8 cellular contexts compared by ENCODE assay signal in genomic region chr14:105474478-105475268, GRCh38. TPM values are rescaled to one million over a fixed set of nuclear protein-coding genes. Genes with fewer than 3 reads are reported as not detected.
DNase-seq lines count a peak whose midpoint lies in the region; ATAC-seq and TF ChIP-seq lines count a peak whose summit lies in the region.

TSS of gene CRIP2 (plus strand) at chr14:105474821. CDS start at chr14:105474863, 42 bp downstream.

- H3K27ac ChIP-seq in AG04450 (ENCODE audit: low read depth, low read length) (no peak within 1 kb of the TSS), PC-3 (ENCODE audit: low read length) (peak within 1 kb of the TSS; percentile 69), caudate nucleus (ENCODE audit: low read depth, low read length) (peak within 1 kb of the TSS; percentile 95), smooth muscle cell (ENCODE audit: low read depth) (peak within 1 kb of the TSS; percentile 38)

- no peaks in the 10 kb centered on the region for H3K9me2 ChIP-seq in PC-3 (replicated peaks; ENCODE audit: low read length)

- H3K4me2 ChIP-seq in PC-3 (ENCODE audit: low read length) (peak within 1 kb of the TSS; percentile 99), smooth muscle cell (peak within 1 kb of the TSS; percentile 96)

- CTCF ChIA-PET in AG04450 (lab: Charles Lee) (no interaction called here), PC-3 (lab: Charles Lee) (no interaction called here)

- H4K20me1 ChIP-seq in PC-3 (ENCODE audit: low read length) (no peaks in the 10 kb centered on the region), smooth muscle cell (ENCODE audit: low read depth) (peaks cover 6% of the 10 kb centered on the region)

- WGBS in smooth muscle cell (ENCODE audit: low lambda C conversion rate): 2% methylated on average over 63 of the region's 118 CpGs

- H3K4me3 ChIP-seq in AG04450 (ENCODE audit: low read depth, low read length) (peak within 1 kb of the TSS; percentile 70), PC-3 (ENCODE audit: low read length) (peak within 1 kb of the TSS; percentile 82), smooth muscle cell (peak within 1 kb of the TSS; percentile 68)

- H3K4me1 ChIP-seq in PC-3 (ENCODE audit: insufficient read depth, low read length) (peaks cover 37% of the 10 kb centered on the region), smooth muscle cell (ENCODE audit: low read depth) (peaks cover 12% of the 10 kb centered on the region)

- intact Hi-C loops in PC-3 (cut with micrococcal nuclease): loop anchor here (2.0 kb wide), 1 partner anchor 44 kb away; no protein-coding TSS in a partner anchor

- peak; percentile 19 for ATAC-seq in PC-3
- ATAC-seq in GM19463 (IDR thresholded peaks at IDR 0.05; ENCODE audit: unreplicated experiment): no peak

- H3K27me3 ChIP-seq in AG04450 (ENCODE audit: control insufficient read depth, insufficient read depth, low read length) (no peaks in the 10 kb centered on the region), PC-3 (ENCODE audit: low read length) (no peaks in the 10 kb centered on the region), smooth muscle cell (ENCODE audit: low read depth) (peaks cover 22% of the 10 kb centered on the region)

- H3K79me2 ChIP-seq in PC-3 (ENCODE audit: low read length) (peaks cover 8% of the 10 kb centered on the region), smooth muscle cell (ENCODE audit: low read depth) (no peaks in the 10 kb centered on the region)

- H3K9me3 ChIP-seq in AG04450 (ENCODE audit: control insufficient read depth, insufficient read depth, low read length) (no peaks in the 10 kb centered on the region; the same call in 1 of the 2 replicates), PC-3 (ENCODE audit: low read length) (no peaks in the 10 kb centered on the region), smooth muscle cell (replicated peaks; ENCODE audit: low read depth) (no peaks in the 10 kb centered on the region)

- TF ChIP-seq CTCF in AG04450 (IDR thresholded peaks at IDR 0.05; ENCODE audit: low read depth, low read length): no peak
- TF ChIP-seq CTCF in PC-3 (conservative IDR thresholded peaks at IDR 0.05; ENCODE audit: low read depth, low read length): no peak
- no peak for TF ChIP-seq CTCF in smooth muscle cell (IDR thresholded peaks at IDR 0.05; ENCODE audit: borderline replicate concordance, insufficient read depth, poor library complexity, severe bottlenecking)

- H3K36me3 ChIP-seq in PC-3 (ENCODE audit: low read depth, low read length) (no peaks in the 10 kb centered on the region), smooth muscle cell (ENCODE audit: low read depth) (no peaks in the 10 kb centered on the region)

- peak within 1 kb of the TSS; percentile 66 for H3K9ac ChIP-seq in PC-3 (ENCODE audit: low read length)
- peak within 1 kb of the TSS; percentile 91 for H3K9ac ChIP-seq in smooth muscle cell (ENCODE audit: low read depth)

- peak within 1 kb of the TSS; percentile 80 for H2AFZ ChIP-seq in PC-3 (ENCODE audit: low read length)
- no peak within 1 kb of the TSS for H2AFZ ChIP-seq in smooth muscle cell (ENCODE audit: low read depth)

- no peaks in the 10 kb centered on the region for H3F3A ChIP-seq in PC-3 (ENCODE audit: low read length, unreplicated experiment)
- no peaks in the 10 kb centered on the region for H3F3A ChIP-seq in smooth muscle cell (ENCODE audit: low read depth)

- DNase-seq in AG04450 (ENCODE audit: low read depth, low spot score) (no peak), GM19238 (ENCODE audit: insufficient read length, low spot score) (peak; percentile 72), PC-3 (peak; percentile 50), caudate nucleus (lab: John Stamatoyannopoulos, UW) (peak in 7 of 61 donors; percentile 23 to 60 (median 49)), iris pigment epithelial cell (ENCODE audit: low read depth) (peak; percentile 40), smooth muscle cell (lab: John Stamatoyannopoulos, UW; ENCODE audit: unreplicated experiment) (no peak), GF-D8 (lab: John Stamatoyannopoulos, UW) (no peak)

- POLR2A ChIA-PET in AG04450 (lab: Yijun Ruan, JAX): no interaction called here
- POLR2A ChIA-PET in PC-3 (lab: Charles Lee; ENCODE audit: unreplicated experiment): interaction anchor here (0.6 kb wide), 2 partner anchors 15 to 37 kb away, joined by 3 to 4 read pairs; no protein-coding TSS in a partner anchor

- BruUV-seq in PC-3 (replicated peaks; lab: Mats Ljungman, UMichigan): no TSS peak

RNA-seq across cellular contexts. Expression of gene CRIP2, which starts in this region (rescaled TPM):
- 28.2 and 43.8 TPM in 2 replicates for polyA plus RNA-seq in AG04450 (2011; rRNA removed)
- 6.6 and 9.3 TPM in 2 replicates for polyA minus RNA-seq in AG04450 (2011; rRNA and poly(A)+ RNA removed)
- total RNA-seq in PC-3 (2014; rRNA removed): 100 and 109 TPM in 2 replicates
- 7.6 and 14.1 TPM in 2 replicates for total RNA-seq in smooth muscle cell
- 38.1 and 45.7 TPM in 2 replicates for polyA plus RNA-seq in smooth muscle cell

Comparison
In these comparisons a context has a peak if more than half of its experiments do, and no peak if none do; other contexts are left out.
1. DNase-seq: peak in GM19238 (single experiment), PC-3 (single experiment) and iris pigment epithelial cell (single experiment); none in AG04450 (single experiment), smooth muscle cell (single experiment) and GF-D8 (single experiment).
2. Peak in every context shown above with its lines, with median percentiles within 50 percentile points of each other: H3K4me3 ChIP-seq.